Comparison of ENCODE assay signal across 8 cellular contexts in genomic region chr22:39520874-39521857, GRCh38. TPM values are rescaled to one million over a fixed set of nuclear protein-coding genes. Genes with fewer than 3 reads are reported as not detected.
DNase-seq lines count a peak whose midpoint lies in the region; ATAC-seq and TF ChIP-seq lines count a peak whose summit lies in the region.

No MANE protein-coding gene starts in this region.

- H3K27me3 Mint-ChIP-seq in neural progenitor cell (ENCODE audit: insufficient read depth, low read depth), result peaks cover 22% of the 10 kb centered on the region

- H3K9ac ChIP-seq in neural progenitor cell, result peak overlapping the region; percentile 92

- no peak for TF ChIP-seq POLR2A in thyroid gland (IDR thresholded peaks at IDR 0.05)

- DNase-seq in RPMI7951 (ENCODE audit: low read depth), result peak; percentile 66
- DNase-seq in activated gamma-delta T cell treated with anti-CD3 and anti-CD28 coated beads, Interleukin-2, amount 50 U/mL, for 16 hours (ENCODE audit: low read depth), result peak; percentile 53
- peak; percentile 77 for DNase-seq in fibroblast of villous mesenchyme (ENCODE audit: low read depth)
- peak; percentile 71 for DNase-seq in neural progenitor cell (ENCODE audit: low spot score)
- DNase-seq in thyroid gland, result peak; percentile 80 to 81

- H3K27me3 ChIP-seq in neural progenitor cell, result no peaks in the 10 kb centered on the region
- no peaks in the 10 kb centered on the region for H3K27me3 ChIP-seq in thyroid gland

- H3K9me3 ChIP-seq in neural progenitor cell (ENCODE audit: low read depth) (no peaks in the 10 kb centered on the region), thyroid gland (no peaks in the 10 kb centered on the region)

- peak; percentile 13 for ATAC-seq in GM18502 (IDR thresholded peaks at IDR 0.05; ENCODE audit: poor library complexity, unreplicated experiment)
- peak; percentile 13 for ATAC-seq in HG03097 (IDR thresholded peaks at IDR 0.05; ENCODE audit: low FRiP score, unreplicated experiment)

- H3K36me3 Mint-ChIP-seq in neural progenitor cell, result peaks cover 31% of the 10 kb centered on the region

- H3K4me3 ChIP-seq in fibroblast of villous mesenchyme (ENCODE audit: low read depth, low read length), result peak overlapping the region; percentile 93
- H3K4me3 ChIP-seq in neural progenitor cell, result peak overlapping the region; percentile 96
- H3K4me3 ChIP-seq in thyroid gland (replicated peaks in 1 of 3), result peak overlapping the region; percentile 98 to 100 (median 99)

- H3K9me3 Mint-ChIP-seq in neural progenitor cell, result peaks cover 2% of the 10 kb centered on the region

- no peak overlapping the region for H2AFZ ChIP-seq in neural progenitor cell (replicated peaks)

- H3K27ac ChIP-seq in 22Rv1, result peak overlapping the region; percentile 99
- peak overlapping the region; percentile 96 for H3K27ac ChIP-seq in neural progenitor cell
- H3K27ac ChIP-seq in thyroid gland, result peak overlapping the region; percentile 99

- H3K79me2 ChIP-seq in neural progenitor cell (ENCODE audit: low read depth), result peaks cover 54% of the 10 kb centered on the region

- H4K20me1 ChIP-seq in neural progenitor cell (ENCODE audit: low read depth), result peaks cover 58% of the 10 kb centered on the region

- peak overlapping the region; percentile 81 for H3K27ac Mint-ChIP-seq in neural progenitor cell

- peaks cover 47% of the 10 kb centered on the region for H3K4me1 Mint-ChIP-seq in neural progenitor cell

- H3K4me1 ChIP-seq in neural progenitor cell, result peaks cover 20% of the 10 kb centered on the region
- H3K4me1 ChIP-seq in thyroid gland, result peaks cover 28 to 44% of the 10 kb centered on the region in 2 donors

- peak overlapping the region; percentile 99 for H3K4me2 ChIP-seq in neural progenitor cell

- peak overlapping the region; percentile 98 for H3K4me3 Mint-ChIP-seq in neural progenitor cell

- intact Hi-C loops in thyroid gland (cut with DNase I), result loop anchor here (10.0 kb wide), 1 partner anchor 276 kb away; the partner anchor contains the start of gene PDGFB

- TF ChIP-seq CTCF in 22Rv1 (IDR thresholded peaks at IDR 0.05), result no peak
- no peak for TF ChIP-seq CTCF in fibroblast of villous mesenchyme (IDR thresholded peaks at IDR 0.05; ENCODE audit: insufficient read depth, low read depth, low read length)
- TF ChIP-seq CTCF in neural progenitor cell (IDR thresholded peaks at IDR 0.05), result no peak
- no peak for TF ChIP-seq CTCF in thyroid gland (IDR thresholded peaks at IDR 0.05)

- peaks cover 79% of the 10 kb centered on the region for H3F3A ChIP-seq in neural progenitor cell (ENCODE audit: low read depth)

- WGBS in thyroid gland, 2 donors, result 1 to 3% methylated on average over 17 to 28 of the region's 55 CpGs

- H3K36me3 ChIP-seq in neural progenitor cell, result peaks cover 8% of the 10 kb centered on the region
- peaks cover 31 to 42% of the 10 kb centered on the region in 2 donors for H3K36me3 ChIP-seq in thyroid gland

RNA-seq across cellular contexts. Expression of gene ATF4, which starts 0.8 kb away (rescaled TPM):
- 190 and 217 TPM in 2 replicates for total RNA-seq in RPMI7951 (2014; rRNA removed; shearing (Covaris generic))
- total RNA-seq in fibroblast of villous mesenchyme, result 200 and 379 TPM in 2 replicates
- 189 and 230 TPM in 2 replicates for total RNA-seq in neural progenitor cell (ENCODE audit: low replicate concordance)
- total RNA-seq in thyroid gland, result 100 to 1,000 TPM; 173 to 273 (median 210) TPM

RNA-seq across cellular contexts. Expression of gene RPS19BP1, which starts 11.4 kb away (rescaled TPM):
- 74.9 and 132 TPM in 2 replicates for total RNA-seq in RPMI7951 (2014; rRNA removed; shearing (Covaris generic))
- total RNA-seq in fibroblast of villous mesenchyme (44.0 and 57.0 TPM in 2 replicates), neural progenitor cell (ENCODE audit: low replicate concordance) (27.7 and 68.3 TPM in 2 replicates), thyroid gland (100 to 1,000 TPM; 120 to 243 (median 171) TPM)

RNA-seq across cellular contexts. Expression of gene MIEF1, which starts 19.1 kb away (rescaled TPM):
- total RNA-seq in RPMI7951 (2014; rRNA removed; shearing (Covaris generic)), result 10.6 and 11.3 TPM in 2 replicates
- 26.1 and 32.8 TPM in 2 replicates for total RNA-seq in fibroblast of villous mesenchyme
- 22.0 and 32.7 TPM in 2 replicates for total RNA-seq in neural progenitor cell (ENCODE audit: low replicate concordance)
- total RNA-seq in thyroid gland, result 10 to 100 TPM; 21.4 to 30.5 (median 26.7) TPM

RNA-seq across cellular contexts. Expression of gene CACNA1I, which starts 49.4 kb away (rescaled TPM):
- total RNA-seq in RPMI7951 (2014; rRNA removed; shearing (Covaris generic)), result not detected in 2 replicates
- total RNA-seq in fibroblast of villous mesenchyme (under 0.01 TPM in 1 of 2 replicates, not detected in the other), neural progenitor cell (ENCODE audit: low replicate concordance) (0.11 and 0.22 TPM in 2 replicates), thyroid gland (10 to 100 TPM in 1 of 4 donors, 1 to 10 TPM in 3; 3.7 to 10.7 (median 6.4) TPM)

Comparison
In these comparisons a context has a peak if more than half of its experiments do, and no peak if none do; other contexts are left out.
1. Peak in every context shown above with its lines: DNase-seq, ATAC-seq, H3K4me3 ChIP-seq and H3K27ac ChIP-seq.